Comparison of ENCODE assay signal across 27 cellular contexts in the genomic region with DNA sequence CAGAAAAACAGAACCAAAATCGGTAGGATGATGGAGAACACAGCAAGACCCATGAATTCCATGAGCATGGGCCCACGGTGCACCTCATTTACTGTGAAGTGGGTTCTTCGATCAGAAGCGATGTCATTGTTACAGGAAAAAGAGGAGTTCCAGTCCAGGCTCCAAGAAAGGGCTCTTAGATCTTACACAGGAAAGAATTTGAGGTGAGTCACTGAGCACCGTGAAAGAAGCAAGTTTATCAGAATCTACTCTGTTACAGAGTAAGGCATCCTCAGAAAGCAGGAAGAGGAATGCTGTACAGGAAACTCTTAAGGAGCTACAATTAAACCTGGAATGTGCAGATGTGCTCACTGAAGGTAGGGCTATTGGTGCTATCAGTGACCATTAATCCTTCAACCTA.
"Had no signal": no experiment of that assay in that cellular context is flagged by ENCODE, and none has a peak within 500 bp of the region (broad histone marks: within the 10 kb centered on the region; RNA-seq: fewer than 3 reads in every experiment).

No MANE protein-coding gene starts in this region.

- DNase-seq: activated B cell treated with CpG ODN at 0.5 μM for 24 hours; activated CD4-positive, alpha-beta T cell treated with anti-CD3 and anti-CD28 coated beads for 36 hours; activated CD4-positive, alpha-beta T cell treated with anti-CD3 and anti-CD28 coated beads, Interleukin-2, amount 50 U/mL, for 4 hours; activated CD8-positive, alpha-beta memory T cell treated with anti-CD3 and anti-CD28 coated beads, Interleukin-2, amount 50 U/mL, for 48 hours; activated naive CD4-positive, alpha-beta T cell treated with anti-CD3 and anti-CD28 coated beads for 36 hours; activated T-cell treated with anti-CD3 and anti-CD28 coated beads, Interleukin-2, amount 50 U/mL, for 4 hours; amygdala; body of pancreas; caudate nucleus; gastrocnemius medialis; hypothalamus; islet precursor cell; naive thymus-derived CD8-positive, alpha-beta T cell; posterior cingulate gyrus; sigmoid colon; stimulated activated CD4-positive, alpha-beta T cell treated with anti-CD3 and anti-CD28 coated beads, Interleukin-15, amount 100 ng/mL, for 24 hours; stomach; T1000; transverse colon had no signal

- H3K4me2 ChIP-seq: neural progenitor cell, smooth muscle cell had no signal

- H3K36me3 Mint-ChIP-seq: naive thymus-derived CD8-positive, alpha-beta T cell; stimulated activated memory B cell treated with anti-CD40 and anti-IgM and Interleukin-4, amounts not matched to agents 10 μg/mL and 1 μg/mL and 100 μg/mL, for 72 hours had no signal

- H3K27ac Mint-ChIP-seq: activated B cell treated with CpG ODN at 0.5 μM for 24 hours; activated CD4-positive, alpha-beta T cell treated with anti-CD3 and anti-CD28 coated beads for 36 hours; activated naive CD4-positive, alpha-beta T cell treated with anti-CD3 and anti-CD28 coated beads for 36 hours; activated T-helper 2 cell treated with anti-CD3 and anti-CD28 coated beads, Interferon-gamma antibody, Interleukin-2, Interleukin-4, amounts not matched to agents 10 μg/mL and 5 μg/mL and 100 μg/mL, durations not matched to agents 14 hours and 24 hours and 36 hours; mesothelial cell of epicardium; naive thymus-derived CD8-positive, alpha-beta T cell; neural progenitor cell; stimulated activated memory B cell treated with anti-CD40 and anti-IgM and Interleukin-4, amounts not matched to agents 10 μg/mL and 1 μg/mL and 100 μg/mL, for 72 hours; T-helper 1 cell treated with Interleukin-12 subunit alpha and Interleukin-12 subunit beta and Interleukin-4 antibody, amounts not matched to agents 30 μg/mL and 1 μg/mL, for 36 hours had no signal

- H3K4me1 Mint-ChIP-seq: activated B cell treated with CpG ODN at 0.5 μM for 24 hours; mesothelial cell of epicardium; neural progenitor cell; stimulated activated memory B cell treated with anti-CD40 and anti-IgM and Interleukin-4, amounts not matched to agents 10 μg/mL and 1 μg/mL and 100 μg/mL, for 72 hours had no signal

- H3K4me3 ChIP-seq: body of pancreas, gastrocnemius medialis, lung, neural progenitor cell, sigmoid colon, smooth muscle cell, stomach, transverse colon had no signal

- H3K27ac ChIP-seq: body of pancreas, gastrocnemius medialis, neural progenitor cell, sigmoid colon, stomach, transverse colon had no signal

- H3K9ac ChIP-seq: neural progenitor cell had no signal

- H3K4me1 ChIP-seq: body of pancreas, gastrocnemius medialis, neural progenitor cell, sigmoid colon, stomach, transverse colon had no signal

- H3K36me3 ChIP-seq: gastrocnemius medialis, neural progenitor cell, sigmoid colon, stomach, transverse colon had no signal

- H3K27me3 Mint-ChIP-seq: activated B cell treated with CpG ODN at 0.5 μM for 24 hours; activated CD4-positive, alpha-beta T cell treated with anti-CD3 and anti-CD28 coated beads for 36 hours; naive thymus-derived CD8-positive, alpha-beta T cell; stimulated activated memory B cell treated with anti-CD40 and anti-IgM and Interleukin-4, amounts not matched to agents 10 μg/mL and 1 μg/mL and 100 μg/mL, for 72 hours had no signal

- H3K27me3 ChIP-seq: body of pancreas, gastrocnemius medialis, neural progenitor cell, sigmoid colon, stomach, transverse colon had no signal

- H2AFZ ChIP-seq: neural progenitor cell had no signal

- H3K4me3 Mint-ChIP-seq: activated B cell treated with CpG ODN at 0.5 μM for 24 hours; activated CD4-positive, alpha-beta T cell treated with anti-CD3 and anti-CD28 coated beads for 36 hours; activated naive CD4-positive, alpha-beta T cell treated with anti-CD3 and anti-CD28 coated beads for 36 hours; activated T-cell treated with anti-CD3 and anti-CD28 coated beads, Interleukin-2, amount 50 U/mL, for 4 hours; mesothelial cell of epicardium; naive thymus-derived CD8-positive, alpha-beta T cell; neural progenitor cell; stimulated activated memory B cell treated with anti-CD40 and anti-IgM and Interleukin-4, amounts not matched to agents 10 μg/mL and 1 μg/mL and 100 μg/mL, for 72 hours; T-helper 1 cell treated with Interleukin-12 subunit alpha and Interleukin-12 subunit beta and Interleukin-4 antibody, amounts not matched to agents 30 μg/mL and 1 μg/mL, for 36 hours had no signal

- H3K9me3 ChIP-seq: body of pancreas, gastrocnemius medialis, sigmoid colon, transverse colon had no signal

- H3K9me3 Mint-ChIP-seq: activated naive CD4-positive, alpha-beta T cell treated with anti-CD3 and anti-CD28 coated beads for 36 hours; activated T-cell treated with anti-CD3 and anti-CD28 coated beads, Interleukin-2, amount 50 U/mL, for 4 hours had no signal

- ATAC-seq: activated CD4-positive, alpha-beta T cell treated with anti-CD3 and anti-CD28 coated beads for 36 hours; activated T-cell treated with anti-CD3 and anti-CD28 coated beads, Interleukin-2, amount 50 U/mL, for 4 hours; body of pancreas; esophagus mucosa; gastrocnemius medialis; naive thymus-derived CD8-positive, alpha-beta T cell; stimulated activated memory B cell treated with anti-CD40 and anti-IgM and Interleukin-4, amounts not matched to agents 10 μg/mL and 1 μg/mL and 100 μg/mL, for 72 hours had no signal
